Comparison of ENCODE assay signal across 16 cellular contexts in genomic region chr11:35389897-35390462, GRCh38. TPM values are rescaled to one million over a fixed set of nuclear protein-coding genes. Genes with fewer than 3 reads are reported as not detected.
DNase-seq lines count a peak whose midpoint lies in the region; ATAC-seq, FAIRE-seq and TF ChIP-seq lines count a peak whose summit lies in the region.
"Had no signal": no experiment of that assay in that cellular context is flagged by ENCODE, and none has a peak within 500 bp of the region (broad histone marks: within the 10 kb centered on the region; RNA-seq: fewer than 3 reads in every experiment).

No MANE protein-coding gene starts in this region.

- no peak for FAIRE-seq in HTR-8/SVneo (lab: Jason Lieb, UNC)
- FAIRE-seq: GM18507 had no signal

- H3K9me3 Mint-ChIP-seq in activated CD4-positive, alpha-beta T cell treated with anti-CD3 and anti-CD28 coated beads, Interleukin-2, amount 10 ng/mL, durations not matched to agents 24 days and 14 days = no peaks in the 10 kb centered on the region
- H3K9me3 Mint-ChIP-seq in stimulated activated effector memory CD8-positive, alpha-beta T cell treated with anti-CD3 and anti-CD28 coated beads, Interleukin-12 subunit alpha, Interleukin-12 subunit beta, amount 100 ng/mL, for 72 hours = no peaks in the 10 kb centered on the region
- H3K9me3 Mint-ChIP-seq: nephron progenitor cell had no signal

- H3K36me3 ChIP-seq in body of pancreas (replicated peaks in 1 of 2; ENCODE audit: insufficient read depth in 1 of 2, low read depth in 2 of 2) = no peaks in the 10 kb centered on the region
- H3K36me3 ChIP-seq in ascending aorta = no peaks in the 10 kb centered on the region
- H3K36me3 ChIP-seq: heart right ventricle, sigmoid colon had no signal

- TF ChIP-seq POLR2A in body of pancreas (IDR thresholded peaks at IDR 0.05) = no peak

- peak overlapping the region; percentile 40 to 83 (median 79) for H3K27ac ChIP-seq in body of pancreas
- peak overlapping the region in 1 of 2 donors; percentile 16 for H3K27ac ChIP-seq in ascending aorta
- H3K27ac ChIP-seq: heart right ventricle, sigmoid colon had no signal

- H3K4me1 ChIP-seq in body of pancreas = peaks cover 70% of the 10 kb centered on the region
- peaks cover 4 to 29% of the 10 kb centered on the region in 2 donors for H3K4me1 ChIP-seq in ascending aorta

- H3K4me1 Mint-ChIP-seq in activated CD4-positive, alpha-beta T cell treated with anti-CD3 and anti-CD28 coated beads, Interleukin-2, amount 10 ng/mL, durations not matched to agents 24 days and 14 days = peaks cover 22% of the 10 kb centered on the region
- H3K4me1 Mint-ChIP-seq in stimulated activated effector memory CD8-positive, alpha-beta T cell treated with anti-CD3 and anti-CD28 coated beads, Interleukin-12 subunit alpha, Interleukin-12 subunit beta, amount 100 ng/mL, for 72 hours = peaks cover 20% of the 10 kb centered on the region

- no peaks in the 10 kb centered on the region for H3K9me3 ChIP-seq in body of pancreas
- H3K9me3 ChIP-seq in ascending aorta = no peaks in the 10 kb centered on the region
- H3K9me3 ChIP-seq: heart right ventricle, sigmoid colon had no signal

- ATAC-seq in body of pancreas = peak; percentile 61
- peak; percentile 56 for ATAC-seq in stimulated activated effector memory CD8-positive, alpha-beta T cell treated with anti-CD3 and anti-CD28 coated beads, Interleukin-12 subunit alpha, Interleukin-12 subunit beta, amount 100 ng/mL, for 72 hours
- ATAC-seq: heart right ventricle had no signal

- no peak overlapping the region for H3K4me3 Mint-ChIP-seq in activated CD4-positive, alpha-beta T cell treated with anti-CD3 and anti-CD28 coated beads, Interleukin-2, amount 10 ng/mL, durations not matched to agents 24 days and 14 days
- H3K4me3 Mint-ChIP-seq in stimulated activated effector memory CD8-positive, alpha-beta T cell treated with anti-CD3 and anti-CD28 coated beads, Interleukin-12 subunit alpha, Interleukin-12 subunit beta, amount 100 ng/mL, for 72 hours = no peak overlapping the region
- H3K4me3 Mint-ChIP-seq: brain, nephron progenitor cell had no signal

- H3K27me3 ChIP-seq in body of pancreas (no peaks in the 10 kb centered on the region), ascending aorta (no peaks in the 10 kb centered on the region)
- H3K27me3 ChIP-seq: sigmoid colon had no signal

- TF ChIP-seq CTCF in LNCaP clone FGC (IDR thresholded peaks at IDR 0.05; ENCODE audit: control insufficient read depth, extremely low read depth, insufficient read depth) (no peak), body of pancreas (IDR thresholded peaks at IDR 0.05) (peak in 1 of 7 experiments; percentile 8), ascending aorta (IDR thresholded peaks at IDR 0.05) (no peak)

- no peak overlapping the region for H3K4me3 ChIP-seq in LNCaP clone FGC (ENCODE audit: low read depth, low read length)
- H3K4me3 ChIP-seq in body of pancreas = no peak overlapping the region
- no peak overlapping the region for H3K4me3 ChIP-seq in ascending aorta
- H3K4me3 ChIP-seq: heart right ventricle, sigmoid colon had no signal

- 24 to 28% methylated on average over 6 of the region's 6 CpGs for WGBS in body of pancreas, 2 donors

- peaks cover 16% of the 10 kb centered on the region for H3K27me3 Mint-ChIP-seq in activated CD4-positive, alpha-beta T cell treated with anti-CD3 and anti-CD28 coated beads, Interleukin-2, amount 10 ng/mL, durations not matched to agents 24 days and 14 days

- intact Hi-C loops in activated CD4-positive, alpha-beta T cell treated with anti-CD3 and anti-CD28 coated beads, Interleukin-2, amount 10 ng/mL, durations not matched to agents 24 days and 14 days (cut with micrococcal nuclease) = loop anchor here (2.0 to 5.0 kb wide), 7 partner anchors 151 to 878 kb away; partner anchors contain the start of genes APIP, ELF5 and PDHX
- intact Hi-C loops in body of pancreas (cut with DNase I) (no loop called here), ascending aorta (cut with DNase I) (loop anchor here (5.0 to 10.0 kb wide), 2 partner anchors 288 to 805 kb away; no protein-coding TSS in a partner anchor)

- peak; percentile 49 to 59 for DNase-seq in activated CD4-positive, alpha-beta T cell treated with anti-CD3 and anti-CD28 coated beads, Interleukin-2, amount 50 U/mL, for 48 hours
- DNase-seq in activated CD4-positive, alpha-beta T cell treated with anti-CD3 and anti-CD28 coated beads, Interleukin-2, amount 10 ng/mL, durations not matched to agents 24 days and 14 days = no peak
- DNase-seq in LNCaP clone FGC (ENCODE audit: low read depth) (peak; percentile 79), body of pancreas (peak in 2 of 4 donors; percentile 25 to 49), cerebellar cortex (ENCODE audit: low spot score) (no peak), ascending aorta (ENCODE audit: low spot score in 2 of 2) (no peak), HTR-8/SVneo (ENCODE audit: insufficient read length, low spot score) (no peak)
- no peak for DNase-seq in stimulated activated effector memory CD8-positive, alpha-beta T cell treated with anti-CD3 and anti-CD28 coated beads, Interleukin-12 subunit alpha, Interleukin-12 subunit beta, amount 100 ng/mL, for 72 hours (ENCODE audit: low spot score in 2 of 2)
- DNase-seq: H7, heart right ventricle, MV-4-11, nephron progenitor cell, sigmoid colon, T1000 had no signal

- H3K27ac Mint-ChIP-seq in activated CD4-positive, alpha-beta T cell treated with anti-CD3 and anti-CD28 coated beads, Interleukin-2, amount 10 ng/mL, durations not matched to agents 24 days and 14 days = no peak overlapping the region
- peak overlapping the region; percentile 77 for H3K27ac Mint-ChIP-seq in stimulated activated effector memory CD8-positive, alpha-beta T cell treated with anti-CD3 and anti-CD28 coated beads, Interleukin-12 subunit alpha, Interleukin-12 subunit beta, amount 100 ng/mL, for 72 hours
- H3K27ac Mint-ChIP-seq: nephron progenitor cell had no signal

- H3K36me3 Mint-ChIP-seq in activated CD4-positive, alpha-beta T cell treated with anti-CD3 and anti-CD28 coated beads, Interleukin-2, amount 10 ng/mL, durations not matched to agents 24 days and 14 days (ENCODE audit: low read depth) = peaks cover 1% of the 10 kb centered on the region
- peaks cover 6% of the 10 kb centered on the region for H3K36me3 Mint-ChIP-seq in stimulated activated effector memory CD8-positive, alpha-beta T cell treated with anti-CD3 and anti-CD28 coated beads, Interleukin-12 subunit alpha, Interleukin-12 subunit beta, amount 100 ng/mL, for 72 hours

RNA-seq across cellular contexts. Expression of gene SLC1A2, which starts 29.4 kb away (rescaled TPM):
- not detected in 2 replicates for total RNA-seq in activated CD4-positive, alpha-beta T cell treated with anti-CD3 and anti-CD28 coated beads, Interleukin-2, amount 10 ng/mL, durations not matched to agents 24 days and 14 days
- total RNA-seq in body of pancreas (10 to 100 TPM; 23.1 to 73.7 TPM), ascending aorta (0.32 TPM)

Comparison
In these comparisons a context has a peak if more than half of its experiments do, and no peak if none do; other contexts are left out.
1. DNase-seq: peak in activated CD4-positive, alpha-beta T cell treated with anti-CD3 and anti-CD28 coated beads, Interleukin-2, amount 50 U/mL, for 48 hours (2 of 2) and LNCaP clone FGC (single experiment); none in activated CD4-positive, alpha-beta T cell treated with anti-CD3 and anti-CD28 coated beads, Interleukin-2, amount 10 ng/mL, durations not matched to agents 24 days and 14 days (single experiment), stimulated activated effector memory CD8-positive, alpha-beta T cell treated with anti-CD3 and anti-CD28 coated beads, Interleukin-12 subunit alpha, Interleukin-12 subunit beta, amount 100 ng/mL, for 72 hours (0 of 2), cerebellar cortex (single experiment), ascending aorta (0 of 2) and HTR-8/SVneo (single experiment).
2. RNA of gene SLC1A2, which starts 29.4 kb away (total RNA-seq): 23.1 to 73.7 TPM in body of pancreas; 0.32 TPM in ascending aorta (single experiment) and not detected in activated CD4-positive, alpha-beta T cell treated with anti-CD3 and anti-CD28 coated beads, Interleukin-2, amount 10 ng/mL, durations not matched to agents 24 days and 14 days; every median in the first group is over 10 times any median in the second.